In genomic region chr17:39927101-39927927, GRCh38 we compare ENCODE assay signal across 8 cellular contexts. TPM values are rescaled to one million over a fixed set of nuclear protein-coding genes. Genes with fewer than 3 reads are reported as not detected.
DNase-seq lines count a peak whose midpoint lies in the region; ATAC-seq and TF ChIP-seq lines count a peak whose summit lies in the region.

TSS of gene LRRC3C (plus strand) at chr17:39927732. CDS start at chr17:39941524, 13,792 bp downstream.
TSS of gene ORMDL3 (minus strand) at chr17:39927601. CDS start at chr17:39924203, 3,398 bp downstream.

- intact Hi-C loops in CD8-positive, alpha-beta T cell (cut with DNase I, micrococcal nuclease), result loop anchor here (1.0 to 5.0 kb wide), 15 partner anchors 25 to 1103 kb away; partner anchors contain the start of genes MIEN1 (in 2 of the 2), PSMD3 (in 2 of the 2), CDC6 (in 1 of the 2) and CWC25 (in 1 of the 2)

- peaks cover 33% of the 10 kb centered on the region for H3K36me3 Mint-ChIP-seq in CD8-positive, alpha-beta T cell
- H3K36me3 Mint-ChIP-seq in effector memory CD8-positive, alpha-beta T cell (ENCODE audit: insufficient read depth), result peaks cover 40% of the 10 kb centered on the region
- peaks cover 14% of the 10 kb centered on the region for H3K36me3 Mint-ChIP-seq in memory B cell

- POLR2A ChIA-PET in CD8-positive, alpha-beta T cell (lab: Charles Lee), result interaction anchor here (0.8 to 3.0 kb wide), 11 partner anchors 14 to 273 kb away, joined by 3 to 17 read pairs (median 4); partner anchors contain the start of genes IKZF3, MIEN1 and PSMD3

- peak within 1 kb of the TSS; percentile 91 for H3K27ac Mint-ChIP-seq in CD8-positive, alpha-beta T cell
- peak within 1 kb of the TSS; percentile 94 to 97 for H3K27ac Mint-ChIP-seq in effector memory CD8-positive, alpha-beta T cell
- H3K27ac Mint-ChIP-seq in memory B cell, result peak within 1 kb of the TSS; percentile 89

- H3K4me1 ChIP-seq in CD8-positive, alpha-beta T cell (ENCODE audit: insufficient read depth, low read length), result peaks cover 50% of the 10 kb centered on the region

- H3K4me1 Mint-ChIP-seq in CD8-positive, alpha-beta T cell (ENCODE audit: low read depth), result peaks cover 42% of the 10 kb centered on the region
- H3K4me1 Mint-ChIP-seq in effector memory CD8-positive, alpha-beta T cell (ENCODE audit: low read depth in 2 of 2), result peaks cover 43% of the 10 kb centered on the region in 2 donors
- H3K4me1 Mint-ChIP-seq in memory B cell, result peaks cover 35% of the 10 kb centered on the region

- DNase-seq in CD8-positive, alpha-beta T cell, result peak; percentile 80 to 96 (median 89)
- DNase-seq in HT1080 (ENCODE audit: low read depth) (peak; percentile 88), NOMO-1 (lab: John Stamatoyannopoulos, UW; ENCODE audit: unreplicated experiment in 2 of 2) (peak; percentile 85 to 93), memory B cell (ENCODE audit: low spot score in 2 of 2) (peak; percentile 86 to 94)
- DNase-seq in activated CD8-positive, alpha-beta memory T cell treated with anti-CD3 and anti-CD28 coated beads for 48 hours (ENCODE audit: low read depth in 2 of 3, low spot score in 2 of 3), result peak; percentile 87 to 91 (median 87)
- DNase-seq in effector memory CD8-positive, alpha-beta T cell, result peak; percentile 86 to 92 (median 91)
- DNase-seq in stimulated activated CD8-positive, alpha-beta memory T cell treated with anti-CD3 and anti-CD28 coated beads, Interleukin-12 subunit alpha, Interleukin-12 subunit beta, amount 100 ng/mL, for 1 hour (ENCODE audit: low read depth), result peak; percentile 83

- H3K27me3 ChIP-seq in CD8-positive, alpha-beta T cell (ENCODE audit: insufficient read depth, low read length), result no peaks in the 10 kb centered on the region

- ATAC-seq in CD8-positive, alpha-beta T cell, result peak; percentile 70
- ATAC-seq in GM19468 (IDR thresholded peaks at IDR 0.05; ENCODE audit: extremely low read depth, unreplicated experiment) (peak; percentile 64), memory B cell (ENCODE audit: low read depth) (peak; percentile 96)
- peak; percentile 81 for ATAC-seq in effector memory CD8-positive, alpha-beta T cell (replicated peaks)

- CTCF ChIA-PET in CD8-positive, alpha-beta T cell (lab: Charles Lee), result interaction anchor here (0.7 to 2.6 kb wide), 8 partner anchors 32 to 307 kb away, joined by 3 to 9 read pairs (median 4); partner anchors contain the start of gene PSMD3

- no peak for TF ChIP-seq CTCF in CD8-positive, alpha-beta T cell (IDR thresholded peaks at IDR 0.05)

- peaks cover 11% of the 10 kb centered on the region for H3K36me3 ChIP-seq in CD8-positive, alpha-beta T cell (ENCODE audit: insufficient read depth, low read length)

- peak within 1 kb of the TSS; percentile 96 for H3K4me3 Mint-ChIP-seq in CD8-positive, alpha-beta T cell
- peak within 1 kb of the TSS; percentile 87 to 92 for H3K4me3 Mint-ChIP-seq in effector memory CD8-positive, alpha-beta T cell
- H3K4me3 Mint-ChIP-seq in memory B cell, result peak within 1 kb of the TSS; percentile 92

- no peaks in the 10 kb centered on the region for H3K9me3 ChIP-seq in CD8-positive, alpha-beta T cell (ENCODE audit: low read length)

- H3K27me3 Mint-ChIP-seq in CD8-positive, alpha-beta T cell (ENCODE audit: low read depth), result no peaks in the 10 kb centered on the region
- no peaks in the 10 kb centered on the region for H3K27me3 Mint-ChIP-seq in effector memory CD8-positive, alpha-beta T cell
- no peaks in the 10 kb centered on the region for H3K27me3 Mint-ChIP-seq in memory B cell

- no peaks in the 10 kb centered on the region for H3K9me3 Mint-ChIP-seq in CD8-positive, alpha-beta T cell
- no peaks in the 10 kb centered on the region for H3K9me3 Mint-ChIP-seq in effector memory CD8-positive, alpha-beta T cell
- no peaks in the 10 kb centered on the region for H3K9me3 Mint-ChIP-seq in memory B cell

- peak within 1 kb of the TSS; percentile 90 for H3K4me3 ChIP-seq in CD8-positive, alpha-beta T cell (ENCODE audit: low read depth, low read length)

- peak within 1 kb of the TSS; percentile 71 for H3K27ac ChIP-seq in CD8-positive, alpha-beta T cell (ENCODE audit: low read depth, low read length)

RNA-seq across cellular contexts. Expression of gene LRRC3C, which starts in this region (rescaled TPM):
- total RNA-seq in CD8-positive, alpha-beta T cell, result not detected
- total RNA-seq in HT1080 (2014; rRNA removed; shearing (Covaris generic)), result not detected in 2 replicates
- not detected in 2 replicates for polyA plus RNA-seq in HT1080 (2015; cell fraction: cytosol; rRNA removed)
- not detected in 2 replicates for polyA plus RNA-seq in HT1080 (2015; cell fraction: nucleus; rRNA removed)

RNA-seq across cellular contexts. Expression of gene ORMDL3, which starts in this region (rescaled TPM):
- 100 to 1,000 TPM; 136 to 140 TPM for total RNA-seq in CD8-positive, alpha-beta T cell
- 19.6 and 20.9 TPM in 2 replicates for total RNA-seq in HT1080 (2014; rRNA removed; shearing (Covaris generic))
- polyA plus RNA-seq in HT1080 (2015; cell fraction: cytosol; rRNA removed), result 21.6 and 21.7 TPM in 2 replicates
- 10.6 and 16.3 TPM in 2 replicates for polyA plus RNA-seq in HT1080 (2015; cell fraction: nucleus; rRNA removed)

Comparison
In these comparisons a context has a peak if more than half of its experiments do, and no peak if none do; other contexts are left out.
1. Peak in every context shown above with its lines: DNase-seq, ATAC-seq, H3K4me3 ChIP-seq and H3K27ac ChIP-seq.